ENCODE assay signal across 8 cellular contexts in the genomic region with DNA sequence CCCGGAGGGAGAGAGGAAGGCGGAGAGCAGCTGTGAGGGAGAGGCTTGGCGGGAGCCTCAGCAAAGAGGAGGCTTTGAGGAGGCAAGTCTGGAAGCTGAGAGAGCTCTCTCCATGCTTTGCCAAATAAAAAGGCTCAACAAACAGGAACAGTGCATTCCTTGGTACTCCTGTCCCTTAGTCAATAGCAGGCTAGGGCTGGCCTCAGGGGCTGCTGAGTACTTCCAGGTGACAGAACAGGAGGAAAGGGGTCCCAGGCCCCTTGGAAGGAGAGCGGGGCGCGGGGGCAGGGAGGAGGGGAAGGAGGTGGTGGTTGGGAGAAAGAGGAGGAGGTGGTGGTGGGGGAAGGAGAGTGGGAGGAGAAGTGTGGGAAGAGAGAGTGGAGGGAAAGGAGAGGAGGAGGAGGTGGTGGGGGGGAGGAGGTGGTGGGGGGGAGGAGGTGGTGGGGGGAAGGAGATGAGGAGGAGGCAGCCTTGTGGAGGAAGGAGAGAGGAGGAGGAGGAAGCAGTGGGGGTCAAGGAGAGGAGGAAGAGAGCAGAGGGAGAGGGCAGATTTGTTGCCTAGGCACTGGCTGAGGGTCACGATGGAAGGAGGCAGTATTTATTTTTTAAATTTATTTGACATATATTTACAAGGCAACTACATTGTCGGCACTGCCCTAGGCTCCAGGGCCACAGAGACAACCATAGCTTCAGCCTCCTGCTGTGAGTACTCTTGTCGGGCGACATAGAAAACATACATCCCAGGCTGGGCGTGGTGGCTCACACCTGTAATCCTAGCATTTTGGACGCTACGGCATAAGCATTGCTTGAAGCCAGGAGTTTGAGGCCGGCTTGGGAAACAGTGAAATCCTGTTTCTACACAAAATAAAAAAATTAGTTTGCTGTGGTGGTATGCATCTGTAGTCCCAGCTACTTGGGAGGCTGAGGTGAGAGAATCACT.
DNase-seq lines count a peak whose midpoint lies in the region; ATAC-seq and FAIRE-seq lines count a peak whose summit lies in the region.

No MANE protein-coding gene starts in this region.

- DNase-seq in DMS53 (lab: John Stamatoyannopoulos, UW) (peak; percentile 82), NCI-H748 (lab: John Stamatoyannopoulos, UW; ENCODE audit: unreplicated experiment) (peak; percentile 77), midbrain (lab: John Stamatoyannopoulos, UW) (peak; percentile 49), GM19239 (ENCODE audit: insufficient read length, low spot score) (no peak)

- H3K9me3 ChIP-seq in duodenal mucosa (ENCODE audit: control insufficient read depth in 1 of 2, low read length in 2 of 2) = no peaks in the 10 kb centered on the region

- H3K36me3 ChIP-seq in duodenal mucosa (ENCODE audit: control insufficient read depth in 1 of 2, insufficient read depth in 2 of 2, low read length in 2 of 2) = no peaks in the 10 kb centered on the region
- no peaks in the 10 kb centered on the region for H3K36me3 ChIP-seq in urinary bladder (ENCODE audit: insufficient read depth)

- 23% methylated on average over 14 of the region's 14 CpGs for WGBS in urinary bladder

- FAIRE-seq in GM19239 (lab: Jason Lieb, UNC) = no peak

- peak overlapping the region; percentile 72 to 75 for H3K4me3 ChIP-seq in duodenal mucosa (ENCODE audit: low read depth in 1 of 2, low read length in 2 of 2)
- peak overlapping the region; percentile 53 for H3K4me3 ChIP-seq in urinary bladder (ENCODE audit: low read depth, low read length)

- H3K9ac ChIP-seq in duodenal mucosa (ENCODE audit: low read depth in 1 of 2, low read length in 2 of 2) = peak overlapping the region; percentile 52 to 70

- no peak for ATAC-seq in GM21360 (IDR thresholded peaks at IDR 0.05; ENCODE audit: unreplicated experiment)
- no peak for ATAC-seq in GM18519 (IDR thresholded peaks at IDR 0.05; ENCODE audit: low FRiP score, unreplicated experiment)

- H3K4me1 ChIP-seq in duodenal mucosa (ENCODE audit: control insufficient read depth in 1 of 2, insufficient read depth in 2 of 2, low read length in 2 of 2) = peaks cover 23 to 31% of the 10 kb centered on the region in 2 donors
- no peaks in the 10 kb centered on the region for H3K4me1 ChIP-seq in urinary bladder (ENCODE audit: insufficient read depth)

- peaks cover 0 to 4% of the 10 kb centered on the region in 2 donors for H3K27me3 ChIP-seq in duodenal mucosa (ENCODE audit: control insufficient read depth in 1 of 2, insufficient read depth in 2 of 2, low read length in 2 of 2)

- H3K27ac ChIP-seq in duodenal mucosa (ENCODE audit: low read depth, low read length) (peak overlapping the region; percentile 68), urinary bladder (ENCODE audit: low read depth) (peak overlapping the region; percentile 96)
